1 cellular context compared by ENCODE assay signal in the genomic region with DNA sequence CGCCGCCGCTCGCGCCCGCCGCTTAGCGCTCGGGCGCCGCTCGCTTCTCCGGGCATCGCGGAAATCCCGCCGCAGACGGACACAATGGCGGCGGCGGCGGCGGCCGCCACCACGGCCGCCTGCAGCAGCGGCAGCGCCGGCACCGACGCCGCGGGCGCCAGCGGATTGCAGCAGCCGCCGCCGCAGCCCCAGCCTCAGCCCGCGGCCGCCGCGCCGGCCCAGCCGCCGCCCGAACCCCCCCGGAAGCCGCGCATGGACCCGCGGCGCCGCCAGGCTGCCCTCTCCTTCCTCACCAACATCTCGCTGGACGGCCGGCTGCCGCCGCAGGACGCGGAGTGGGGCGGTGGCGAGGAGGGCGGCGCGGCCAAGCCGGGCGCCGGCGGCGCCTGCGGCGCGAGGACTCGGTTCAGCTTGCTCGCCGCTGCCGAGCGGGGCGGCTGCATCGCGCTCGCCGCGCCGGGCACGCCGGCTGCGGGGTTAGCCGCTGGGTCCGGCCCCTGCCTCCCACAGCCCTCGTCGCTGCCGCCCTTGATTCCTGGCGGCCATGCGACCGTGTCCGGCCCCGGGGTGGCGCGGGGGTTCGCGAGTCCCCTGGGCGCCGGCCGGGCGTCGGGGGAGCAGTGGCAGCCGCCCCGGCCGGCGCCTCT.
TF ChIP-seq lines count a peak whose summit lies in the region.

No MANE protein-coding gene starts in this region.

TF ChIP-seq in GM12878, 131 proteins besides CTCF, POLR2A, EP300 and RAD21:
- TF ChIP-seq, protein P1, sequence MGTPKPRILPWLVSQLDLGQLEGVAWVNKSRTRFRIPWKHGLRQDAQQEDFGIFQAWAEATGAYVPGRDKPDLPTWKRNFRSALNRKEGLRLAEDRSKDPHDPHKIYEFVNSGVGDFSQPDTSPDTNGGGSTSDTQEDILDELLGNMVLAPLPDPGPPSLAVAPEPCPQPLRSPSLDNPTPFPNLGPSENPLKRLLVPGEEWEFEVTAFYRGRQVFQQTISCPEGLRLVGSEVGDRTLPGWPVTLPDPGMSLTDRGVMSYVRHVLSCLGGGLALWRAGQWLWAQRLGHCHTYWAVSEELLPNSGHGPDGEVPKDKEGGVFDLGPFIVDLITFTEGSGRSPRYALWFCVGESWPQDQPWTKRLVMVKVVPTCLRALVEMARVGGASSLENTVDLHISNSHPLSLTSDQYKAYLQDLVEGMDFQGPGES (IDR thresholded peaks at IDR 0.05): no peak
- no peak for TF ChIP-seq BMI1 (IDR thresholded peaks at IDR 0.05; ENCODE audit: borderline replicate concordance)
- TF ChIP-seq DPF2 (IDR thresholded peaks at IDR 0.05): peak; percentile 15; the same call in 1 of the 2 replicates
- TF ChIP-seq LARP7 (IDR thresholded peaks at IDR 0.05): peak; percentile 41; the same call in 1 of the 2 replicates
- TF ChIP-seq HDAC2 (IDR thresholded peaks at IDR 0.05): no peak
- TF ChIP-seq, protein P2, sequence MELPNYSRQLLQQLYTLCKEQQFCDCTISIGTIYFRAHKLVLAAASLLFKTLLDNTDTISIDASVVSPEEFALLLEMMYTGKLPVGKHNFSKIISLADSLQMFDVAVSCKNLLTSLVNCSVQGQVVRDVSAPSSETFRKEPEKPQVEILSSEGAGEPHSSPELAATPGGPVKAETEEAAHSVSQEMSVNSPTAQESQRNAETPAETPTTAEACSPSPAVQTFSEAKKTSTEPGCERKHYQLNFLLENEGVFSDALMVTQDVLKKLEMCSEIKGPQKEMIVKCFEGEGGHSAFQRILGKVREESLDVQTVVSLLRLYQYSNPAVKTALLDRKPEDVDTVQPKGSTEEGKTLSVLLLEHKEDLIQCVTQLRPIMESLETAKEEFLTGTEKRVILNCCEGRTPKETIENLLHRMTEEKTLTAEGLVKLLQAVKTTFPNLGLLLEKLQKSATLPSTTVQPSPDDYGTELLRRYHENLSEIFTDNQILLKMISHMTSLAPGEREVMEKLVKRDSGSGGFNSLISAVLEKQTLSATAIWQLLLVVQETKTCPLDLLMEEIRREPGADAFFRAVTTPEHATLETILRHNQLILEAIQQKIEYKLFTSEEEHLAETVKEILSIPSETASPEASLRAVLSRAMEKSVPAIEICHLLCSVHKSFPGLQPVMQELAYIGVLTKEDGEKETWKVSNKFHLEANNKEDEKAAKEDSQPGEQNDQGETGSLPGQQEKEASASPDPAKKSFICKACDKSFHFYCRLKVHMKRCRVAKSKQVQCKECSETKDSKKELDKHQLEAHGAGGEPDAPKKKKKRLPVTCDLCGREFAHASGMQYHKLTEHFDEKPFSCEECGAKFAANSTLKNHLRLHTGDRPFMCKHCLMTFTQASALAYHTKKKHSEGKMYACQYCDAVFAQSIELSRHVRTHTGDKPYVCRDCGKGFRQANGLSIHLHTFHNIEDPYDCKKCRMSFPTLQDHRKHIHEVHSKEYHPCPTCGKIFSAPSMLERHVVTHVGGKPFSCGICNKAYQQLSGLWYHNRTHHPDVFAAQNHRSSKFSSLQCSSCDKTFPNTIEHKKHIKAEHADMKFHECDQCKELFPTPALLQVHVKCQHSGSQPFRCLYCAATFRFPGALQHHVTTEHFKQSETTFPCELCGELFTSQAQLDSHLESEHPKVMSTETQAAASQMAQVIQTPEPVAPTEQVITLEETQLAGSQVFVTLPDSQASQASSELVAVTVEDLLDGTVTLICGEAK (IDR thresholded peaks at IDR 0.05; ENCODE audit: borderline replicate concordance): no peak
- no peak for TF ChIP-seq CBFB (IDR thresholded peaks at IDR 0.05; ENCODE audit: low read depth)
- TF ChIP-seq, protein P3, sequence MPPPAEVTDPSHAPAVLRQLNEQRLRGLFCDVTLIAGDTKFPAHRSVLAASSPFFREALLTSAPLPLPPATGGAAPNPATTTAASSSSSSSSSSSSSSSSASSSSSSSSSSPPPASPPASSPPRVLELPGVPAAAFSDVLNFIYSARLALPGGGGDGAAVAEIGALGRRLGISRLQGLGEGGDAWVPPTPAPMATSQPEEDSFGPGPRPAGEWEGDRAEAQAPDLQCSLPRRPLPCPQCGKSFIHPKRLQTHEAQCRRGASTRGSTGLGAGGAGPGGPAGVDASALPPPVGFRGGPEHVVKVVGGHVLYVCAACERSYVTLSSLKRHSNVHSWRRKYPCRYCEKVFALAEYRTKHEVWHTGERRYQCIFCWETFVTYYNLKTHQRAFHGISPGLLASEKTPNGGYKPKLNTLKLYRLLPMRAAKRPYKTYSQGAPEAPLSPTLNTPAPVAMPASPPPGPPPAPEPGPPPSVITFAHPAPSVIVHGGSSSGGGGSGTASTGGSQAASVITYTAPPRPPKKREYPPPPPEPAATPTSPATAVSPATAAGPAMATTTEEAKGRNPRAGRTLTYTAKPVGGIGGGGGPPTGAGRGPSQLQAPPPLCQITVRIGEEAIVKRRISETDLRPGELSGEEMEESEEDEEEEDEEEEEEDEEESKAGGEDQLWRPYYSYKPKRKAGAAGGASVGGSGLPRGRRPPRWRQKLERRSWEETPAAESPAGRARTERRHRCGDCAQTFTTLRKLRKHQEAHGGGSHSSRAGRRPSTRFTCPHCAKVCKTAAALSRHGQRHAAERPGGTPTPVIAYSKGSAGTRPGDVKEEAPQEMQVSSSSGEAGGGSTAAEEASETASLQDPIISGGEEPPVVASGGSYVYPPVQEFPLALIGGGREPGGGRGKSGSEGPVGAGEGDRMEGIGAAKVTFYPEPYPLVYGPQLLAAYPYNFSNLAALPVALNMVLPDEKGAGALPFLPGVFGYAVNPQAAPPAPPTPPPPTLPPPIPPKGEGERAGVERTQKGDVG (CRISPR knock-in tag; IDR thresholded peaks at IDR 0.05): no peak
- TF ChIP-seq, protein P4, sequence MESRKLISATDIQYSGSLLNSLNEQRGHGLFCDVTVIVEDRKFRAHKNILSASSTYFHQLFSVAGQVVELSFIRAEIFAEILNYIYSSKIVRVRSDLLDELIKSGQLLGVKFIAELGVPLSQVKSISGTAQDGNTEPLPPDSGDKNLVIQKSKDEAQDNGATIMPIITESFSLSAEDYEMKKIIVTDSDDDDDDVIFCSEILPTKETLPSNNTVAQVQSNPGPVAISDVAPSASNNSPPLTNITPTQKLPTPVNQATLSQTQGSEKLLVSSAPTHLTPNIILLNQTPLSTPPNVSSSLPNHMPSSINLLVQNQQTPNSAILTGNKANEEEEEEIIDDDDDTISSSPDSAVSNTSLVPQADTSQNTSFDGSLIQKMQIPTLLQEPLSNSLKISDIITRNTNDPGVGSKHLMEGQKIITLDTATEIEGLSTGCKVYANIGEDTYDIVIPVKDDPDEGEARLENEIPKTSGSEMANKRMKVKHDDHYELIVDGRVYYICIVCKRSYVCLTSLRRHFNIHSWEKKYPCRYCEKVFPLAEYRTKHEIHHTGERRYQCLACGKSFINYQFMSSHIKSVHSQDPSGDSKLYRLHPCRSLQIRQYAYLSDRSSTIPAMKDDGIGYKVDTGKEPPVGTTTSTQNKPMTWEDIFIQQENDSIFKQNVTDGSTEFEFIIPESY (IDR thresholded peaks at IDR 0.05): no peak
- no peak for TF ChIP-seq NR2C1 (IDR thresholded peaks at IDR 0.05)
- TF ChIP-seq EGR1 (IDR thresholded peaks at IDR 0.05; ENCODE audit: borderline replicate concordance in 1 of 2, low read depth in 2 of 2, low read length in 2 of 2): no peak
- TF ChIP-seq MTA2 (IDR thresholded peaks at IDR 0.05; ENCODE audit: low read depth): no peak
- TF ChIP-seq SREBF2 (IDR thresholded peaks at IDR 0.05; ENCODE audit: low read length): no peak
- TF ChIP-seq SMAD1 (IDR thresholded peaks at IDR 0.05; ENCODE audit: low read depth, partially characterized antibody): no peak
- no peak for TF ChIP-seq PAX5 (IDR thresholded peaks at IDR 0.05; ENCODE audit: borderline replicate concordance, low read depth, low read length)
- TF ChIP-seq, protein P5, sequence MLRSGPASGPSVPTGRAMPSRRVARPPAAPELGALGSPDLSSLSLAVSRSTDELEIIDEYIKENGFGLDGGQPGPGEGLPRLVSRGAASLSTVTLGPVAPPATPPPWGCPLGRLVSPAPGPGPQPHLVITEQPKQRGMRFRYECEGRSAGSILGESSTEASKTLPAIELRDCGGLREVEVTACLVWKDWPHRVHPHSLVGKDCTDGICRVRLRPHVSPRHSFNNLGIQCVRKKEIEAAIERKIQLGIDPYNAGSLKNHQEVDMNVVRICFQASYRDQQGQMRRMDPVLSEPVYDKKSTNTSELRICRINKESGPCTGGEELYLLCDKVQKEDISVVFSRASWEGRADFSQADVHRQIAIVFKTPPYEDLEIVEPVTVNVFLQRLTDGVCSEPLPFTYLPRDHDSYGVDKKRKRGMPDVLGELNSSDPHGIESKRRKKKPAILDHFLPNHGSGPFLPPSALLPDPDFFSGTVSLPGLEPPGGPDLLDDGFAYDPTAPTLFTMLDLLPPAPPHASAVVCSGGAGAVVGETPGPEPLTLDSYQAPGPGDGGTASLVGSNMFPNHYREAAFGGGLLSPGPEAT (IDR thresholded peaks at IDR 0.05; ENCODE audit: low read depth): no peak
- TF ChIP-seq RFX5 (IDR thresholded peaks at IDR 0.05; ENCODE audit: low read depth, low read length): no peak
- no peak for TF ChIP-seq ESRRA (IDR thresholded peaks at IDR 0.05; ENCODE audit: low read length)
- TF ChIP-seq TAF1 (IDR thresholded peaks at IDR 0.05; ENCODE audit: borderline replicate concordance, low read depth, low read length): no peak
- 0 out of 2 replicates have a peak, but pooled peaks have one; percentile 2 for TF ChIP-seq BACH1 (IDR thresholded peaks at IDR 0.05; ENCODE audit: borderline replicate concordance)
- TF ChIP-seq, protein P6, sequence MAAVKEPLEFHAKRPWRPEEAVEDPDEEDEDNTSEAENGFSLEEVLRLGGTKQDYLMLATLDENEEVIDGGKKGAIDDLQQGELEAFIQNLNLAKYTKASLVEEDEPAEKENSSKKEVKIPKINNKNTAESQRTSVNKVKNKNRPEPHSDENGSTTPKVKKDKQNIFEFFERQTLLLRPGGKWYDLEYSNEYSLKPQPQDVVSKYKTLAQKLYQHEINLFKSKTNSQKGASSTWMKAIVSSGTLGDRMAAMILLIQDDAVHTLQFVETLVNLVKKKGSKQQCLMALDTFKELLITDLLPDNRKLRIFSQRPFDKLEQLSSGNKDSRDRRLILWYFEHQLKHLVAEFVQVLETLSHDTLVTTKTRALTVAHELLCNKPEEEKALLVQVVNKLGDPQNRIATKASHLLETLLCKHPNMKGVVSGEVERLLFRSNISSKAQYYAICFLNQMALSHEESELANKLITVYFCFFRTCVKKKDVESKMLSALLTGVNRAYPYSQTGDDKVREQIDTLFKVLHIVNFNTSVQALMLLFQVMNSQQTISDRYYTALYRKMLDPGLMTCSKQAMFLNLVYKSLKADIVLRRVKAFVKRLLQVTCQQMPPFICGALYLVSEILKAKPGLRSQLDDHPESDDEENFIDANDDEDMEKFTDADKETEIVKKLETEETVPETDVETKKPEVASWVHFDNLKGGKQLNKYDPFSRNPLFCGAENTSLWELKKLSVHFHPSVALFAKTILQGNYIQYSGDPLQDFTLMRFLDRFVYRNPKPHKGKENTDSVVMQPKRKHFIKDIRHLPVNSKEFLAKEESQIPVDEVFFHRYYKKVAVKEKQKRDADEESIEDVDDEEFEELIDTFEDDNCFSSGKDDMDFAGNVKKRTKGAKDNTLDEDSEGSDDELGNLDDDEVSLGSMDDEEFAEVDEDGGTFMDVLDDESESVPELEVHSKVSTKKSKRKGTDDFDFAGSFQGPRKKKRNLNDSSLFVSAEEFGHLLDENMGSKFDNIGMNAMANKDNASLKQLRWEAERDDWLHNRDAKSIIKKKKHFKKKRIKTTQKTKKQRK (IDR thresholded peaks at IDR 0.05; ENCODE audit: low read depth, low read length): no peak
- no peak for TF ChIP-seq EZH2 (IDR thresholded peaks at IDR 0.05; ENCODE audit: borderline replicate concordance, control insufficient read depth, low read depth, low read length)
- no peak for TF ChIP-seq NFXL1 (IDR thresholded peaks at IDR 0.05; ENCODE audit: borderline replicate concordance)
- TF ChIP-seq, protein P7, sequence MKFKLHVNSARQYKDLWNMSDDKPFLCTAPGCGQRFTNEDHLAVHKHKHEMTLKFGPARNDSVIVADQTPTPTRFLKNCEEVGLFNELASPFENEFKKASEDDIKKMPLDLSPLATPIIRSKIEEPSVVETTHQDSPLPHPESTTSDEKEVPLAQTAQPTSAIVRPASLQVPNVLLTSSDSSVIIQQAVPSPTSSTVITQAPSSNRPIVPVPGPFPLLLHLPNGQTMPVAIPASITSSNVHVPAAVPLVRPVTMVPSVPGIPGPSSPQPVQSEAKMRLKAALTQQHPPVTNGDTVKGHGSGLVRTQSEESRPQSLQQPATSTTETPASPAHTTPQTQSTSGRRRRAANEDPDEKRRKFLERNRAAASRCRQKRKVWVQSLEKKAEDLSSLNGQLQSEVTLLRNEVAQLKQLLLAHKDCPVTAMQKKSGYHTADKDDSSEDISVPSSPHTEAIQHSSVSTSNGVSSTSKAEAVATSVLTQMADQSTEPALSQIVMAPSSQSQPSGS (IDR thresholded peaks at IDR 0.05; ENCODE audit: low read length): no peak
- TF ChIP-seq YY1 (IDR thresholded peaks at IDR 0.05; ENCODE audit: low read depth, low read length): peak; percentile 82
- TF ChIP-seq, protein P8, sequence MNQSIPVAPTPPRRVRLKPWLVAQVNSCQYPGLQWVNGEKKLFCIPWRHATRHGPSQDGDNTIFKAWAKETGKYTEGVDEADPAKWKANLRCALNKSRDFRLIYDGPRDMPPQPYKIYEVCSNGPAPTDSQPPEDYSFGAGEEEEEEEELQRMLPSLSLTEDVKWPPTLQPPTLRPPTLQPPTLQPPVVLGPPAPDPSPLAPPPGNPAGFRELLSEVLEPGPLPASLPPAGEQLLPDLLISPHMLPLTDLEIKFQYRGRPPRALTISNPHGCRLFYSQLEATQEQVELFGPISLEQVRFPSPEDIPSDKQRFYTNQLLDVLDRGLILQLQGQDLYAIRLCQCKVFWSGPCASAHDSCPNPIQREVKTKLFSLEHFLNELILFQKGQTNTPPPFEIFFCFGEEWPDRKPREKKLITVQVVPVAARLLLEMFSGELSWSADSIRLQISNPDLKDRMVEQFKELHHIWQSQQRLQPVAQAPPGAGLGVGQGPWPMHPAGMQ (IDR thresholded peaks at IDR 0.05; ENCODE audit: borderline replicate concordance): no peak
- no peak for TF ChIP-seq CBX5 (IDR thresholded peaks at IDR 0.05; ENCODE audit: low read depth)
